In genomic region chr3:16937421-16937820, GRCh38 we compare ENCODE assay signal across 29 cellular contexts. TPM values are rescaled to one million over a fixed set of nuclear protein-coding genes. Genes with fewer than 3 reads are reported as not detected.
DNase-seq lines count a peak whose midpoint lies in the region; ATAC-seq and TF ChIP-seq lines count a peak whose summit lies in the region.
"Had no signal": no experiment of that assay in that cellular context is flagged by ENCODE, and none has a peak within 500 bp of the region (broad histone marks: within the 10 kb centered on the region; RNA-seq: fewer than 3 reads in every experiment).

No MANE protein-coding gene starts in this region.

- no peaks in the 10 kb centered on the region for H3K27me3 Mint-ChIP-seq in activated naive CD4-positive, alpha-beta T cell treated with anti-CD3 and anti-CD28 coated beads, Interleukin-2, amount 50 U/mL, for 24 hours
- no peaks in the 10 kb centered on the region for H3K27me3 Mint-ChIP-seq in T-helper 17 cell
- H3K27me3 Mint-ChIP-seq: activated CD4-positive, alpha-beta T cell treated with anti-CD3 and anti-CD28 coated beads for 36 hours; effector memory CD8-positive, alpha-beta T cell; stimulated activated memory B cell treated with anti-CD40 and anti-IgM and Interleukin-4, amounts not matched to agents 10 μg/mL and 1 μg/mL and 100 μg/mL, for 72 hours had no signal

- H3K27ac Mint-ChIP-seq in activated naive CD4-positive, alpha-beta T cell treated with anti-CD3 and anti-CD28 coated beads, Interleukin-2, amount 50 U/mL, for 24 hours, result no peak overlapping the region
- H3K27ac Mint-ChIP-seq in T-helper 17 cell, result peak overlapping the region; percentile 34
- H3K27ac Mint-ChIP-seq: activated CD4-positive, alpha-beta T cell treated with anti-CD3 and anti-CD28 coated beads for 36 hours; stimulated activated memory B cell treated with anti-CD40 and anti-IgM and Interleukin-4, amounts not matched to agents 10 μg/mL and 1 μg/mL and 100 μg/mL, for 72 hours had no signal

- peaks cover 23% of the 10 kb centered on the region for H3K4me1 ChIP-seq in endocrine pancreas (ENCODE audit: control insufficient read depth, insufficient read depth, low read length)
- peaks cover 9 to 94% (median 71%) of the 10 kb centered on the region in 9 donors for H3K4me1 ChIP-seq in heart right ventricle
- H3K4me1 ChIP-seq: A549, prostate gland, sigmoid colon, uterus had no signal

- intact Hi-C loops in heart right ventricle (cut with DNase I), result no loop called here

- 84 to 85% methylated on average over 6 of the region's 6 CpGs for WGBS in heart right ventricle, 2 donors

- no peak for TF ChIP-seq CTCF in heart right ventricle (IDR thresholded peaks at IDR 0.05)

- H3K9me3 ChIP-seq in T-helper 17 cell (ENCODE audit: control insufficient read depth, low read length, poor library complexity, severe bottlenecking) (no peaks in the 10 kb centered on the region), endocrine pancreas (ENCODE audit: control insufficient read depth, low read length) (no peaks in the 10 kb centered on the region), heart right ventricle (no peaks in the 10 kb centered on the region)
- H3K9me3 ChIP-seq: A549, prostate gland, sigmoid colon, testis, uterus had no signal

- no peaks in the 10 kb centered on the region for H3K9me3 Mint-ChIP-seq in activated naive CD4-positive, alpha-beta T cell treated with anti-CD3 and anti-CD28 coated beads, Interleukin-2, amount 50 U/mL, for 24 hours
- H3K9me3 Mint-ChIP-seq: effector memory CD8-positive, alpha-beta T cell; stimulated activated memory B cell treated with anti-CD40 and anti-IgM and Interleukin-4, amounts not matched to agents 10 μg/mL and 1 μg/mL and 100 μg/mL, for 72 hours had no signal

- no peak overlapping the region for H3K9ac ChIP-seq in endocrine pancreas (ENCODE audit: control insufficient read depth, insufficient read depth, low read length)

- peaks cover 8% of the 10 kb centered on the region for H3K36me3 Mint-ChIP-seq in activated naive CD4-positive, alpha-beta T cell treated with anti-CD3 and anti-CD28 coated beads, Interleukin-2, amount 50 U/mL, for 24 hours
- peaks cover 8% of the 10 kb centered on the region for H3K36me3 Mint-ChIP-seq in T-helper 17 cell (ENCODE audit: low read depth)

- H3K4me3 ChIP-seq in endocrine pancreas (ENCODE audit: control insufficient read depth, insufficient read depth, low read length) (peak overlapping the region; percentile 79), heart right ventricle (no peak overlapping the region)
- H3K4me3 ChIP-seq: A549, prostate gland, sigmoid colon, SK-N-MC, testis, uterus had no signal

- H3K4me1 Mint-ChIP-seq in activated naive CD4-positive, alpha-beta T cell treated with anti-CD3 and anti-CD28 coated beads, Interleukin-2, amount 50 U/mL, for 24 hours, result peaks cover 98% of the 10 kb centered on the region
- H3K4me1 Mint-ChIP-seq in T-helper 17 cell, result peaks cover 68% of the 10 kb centered on the region

- H3K27me3 ChIP-seq in endocrine pancreas (ENCODE audit: control insufficient read depth, insufficient read depth, low read length) (no peaks in the 10 kb centered on the region), heart right ventricle (no peaks in the 10 kb centered on the region)
- H3K27me3 ChIP-seq: sigmoid colon, testis, uterus had no signal

- H3K36me3 ChIP-seq in endocrine pancreas (ENCODE audit: control insufficient read depth, insufficient read depth, low read length) (peaks cover under 1% of the 10 kb centered on the region), heart right ventricle (no peaks in the 10 kb centered on the region)
- H3K36me3 ChIP-seq: prostate gland, sigmoid colon, uterus had no signal

- H3K27ac ChIP-seq in heart right ventricle, result no peak overlapping the region
- H3K27ac ChIP-seq: A549, prostate gland, sigmoid colon, SK-N-MC, testis, uterus had no signal

- no peak for DNase-seq in activated naive CD4-positive, alpha-beta T cell treated with anti-CD3 and anti-CD28 coated beads, Interleukin-2, amount 50 U/mL, for 16 hours
- DNase-seq in T-helper 17 cell (no peak), heart right ventricle (no peak), NCI-H1092 (lab: John Stamatoyannopoulos, UW) (no peak)
- DNase-seq: activated CD4-positive, alpha-beta T cell treated with anti-CD3 and anti-CD28 coated beads for 36 hours; activated naive CD4-positive, alpha-beta T cell; activated T-cell treated with anti-CD3 and anti-CD28 coated beads, Interleukin-2, amount 50 U/mL, for 1 hour; AML-193; amygdala; cortex of kidney; effector memory CD8-positive, alpha-beta T cell; head of caudate nucleus; KG1; left colon; NCI-H1436 treated with DMSO at 0.1 percent for 48 hours; sigmoid colon; stimulated activated CD4-positive, alpha-beta T cell treated with anti-CD3 and anti-CD28 coated beads, Interleukin-4, amount 100 ng/mL, for 4 hours; T-helper 2 cell; testis; uterus had no signal

- TF ChIP-seq POLR2A in GM18505 (IDR thresholded peaks at IDR 0.05; ENCODE audit: borderline replicate concordance, extremely low read depth, insufficient read depth, insufficient read length), result no peak

- ATAC-seq in T-helper 17 cell (no peak), heart right ventricle (no peak), HG02588 (IDR thresholded peaks at IDR 0.05; ENCODE audit: unreplicated experiment) (no peak), GM18505 (IDR thresholded peaks at IDR 0.05; ENCODE audit: unreplicated experiment) (no peak)
- ATAC-seq: A549; activated CD4-positive, alpha-beta T cell treated with anti-CD3 and anti-CD28 coated beads for 36 hours; effector memory CD8-positive, alpha-beta T cell; HCT116; left colon; stimulated activated memory B cell treated with anti-CD40 and anti-IgM and Interleukin-4, amounts not matched to agents 10 μg/mL and 1 μg/mL and 100 μg/mL, for 72 hours had no signal

- peak overlapping the region; percentile 45 for H3K4me3 Mint-ChIP-seq in activated naive CD4-positive, alpha-beta T cell treated with anti-CD3 and anti-CD28 coated beads, Interleukin-2, amount 50 U/mL, for 24 hours
- no peak overlapping the region for H3K4me3 Mint-ChIP-seq in T-helper 17 cell
- H3K4me3 Mint-ChIP-seq: activated CD4-positive, alpha-beta T cell treated with anti-CD3 and anti-CD28 coated beads for 36 hours; stimulated activated memory B cell treated with anti-CD40 and anti-IgM and Interleukin-4, amounts not matched to agents 10 μg/mL and 1 μg/mL and 100 μg/mL, for 72 hours had no signal

RNA-seq across cellular contexts. Expression of gene PLCL2, which starts 52.7 kb away (rescaled TPM):
- total RNA-seq in T-helper 17 cell (10 to 100 TPM; 53.5 to 55.3 TPM), heart right ventricle (10 to 100 TPM; 35.5 to 79.8 (median 57.0) TPM)
- 10 to 100 TPM in 1 of 2 donors, 1 to 10 TPM in 1; 8.7 to 12.8 TPM for polyA plus RNA-seq in heart right ventricle
